13 cellular contexts compared by ENCODE assay signal in the genomic region with DNA sequence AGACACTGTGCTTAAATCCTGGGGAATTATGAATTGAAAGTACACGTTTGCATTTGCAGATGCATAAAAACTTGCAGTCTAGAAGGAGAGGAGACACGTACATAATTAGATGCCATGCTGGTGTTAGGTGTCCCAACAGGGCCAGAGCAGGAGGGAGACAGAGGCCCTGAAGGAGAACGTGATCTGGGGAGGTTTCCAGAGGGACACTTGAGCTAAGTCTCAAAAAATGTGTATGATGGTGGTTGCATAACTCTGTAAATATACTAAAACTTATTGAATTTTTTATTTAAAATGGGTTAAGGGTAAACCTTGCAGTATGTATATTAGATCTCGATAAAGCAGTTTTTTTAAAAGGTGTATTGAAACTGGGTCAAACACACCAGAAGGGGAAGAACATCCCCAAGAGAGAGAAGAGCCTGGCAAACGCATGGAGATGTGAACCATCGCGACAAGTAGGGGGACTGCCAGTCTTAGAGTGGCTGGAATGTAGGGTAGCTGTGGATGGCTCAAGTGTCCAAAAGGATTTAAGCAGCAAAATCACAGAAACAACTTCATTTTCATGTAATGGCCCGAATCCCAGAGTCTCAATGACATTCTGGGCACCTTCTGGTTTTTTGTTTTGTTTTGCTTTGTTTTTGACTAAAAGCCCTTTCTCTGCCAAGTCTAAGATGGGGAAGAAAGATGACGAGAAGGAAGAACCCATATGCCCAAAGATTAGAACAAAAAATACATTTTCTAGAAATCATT. TPM values are rescaled to one million over a fixed set of nuclear protein-coding genes. Genes with fewer than 3 reads are reported as not detected.
A peak's percentile ranks its signal among the peaks of the same experiment; 100 is the strongest.
DNase-seq lines count a peak whose midpoint lies in the region; ATAC-seq, FAIRE-seq and TF ChIP-seq lines count a peak whose summit lies in the region.
"Had no signal": no experiment of that assay in that cellular context is flagged by ENCODE, and none has a peak within 500 bp of the region (broad histone marks: within the 10 kb centered on the region; RNA-seq: fewer than 3 reads in every experiment).

No MANE protein-coding gene starts in this region.

- H3K9me3 Mint-ChIP-seq in Caco-2 (ENCODE audit: unreplicated experiment): no peaks in the 10 kb centered on the region
- H3K9me3 Mint-ChIP-seq: CD8-positive, alpha-beta T cell; IgD-negative memory B cell had no signal

- no peak for ATAC-seq in HG02610 (IDR thresholded peaks at IDR 0.05; ENCODE audit: unreplicated experiment)
- ATAC-seq: CD8-positive, alpha-beta T cell had no signal

- peaks cover 44% of the 10 kb centered on the region for H3K4me1 ChIP-seq in Caco-2
- H3K4me1 ChIP-seq in ascending aorta: peaks cover 11 to 62% of the 10 kb centered on the region in 2 donors
- H3K4me1 ChIP-seq in hepatocyte (ENCODE audit: insufficient read depth): peaks cover 49% of the 10 kb centered on the region
- peaks cover 31% of the 10 kb centered on the region for H3K4me1 ChIP-seq in smooth muscle cell (ENCODE audit: low read depth)

- peaks cover 26% of the 10 kb centered on the region for H3K36me3 Mint-ChIP-seq in Caco-2 (ENCODE audit: insufficient read depth, unreplicated experiment)

- H3K27ac Mint-ChIP-seq in Caco-2 (ENCODE audit: unreplicated experiment): peak overlapping the region; percentile 44
- H3K27ac Mint-ChIP-seq: CD8-positive, alpha-beta T cell had no signal

- intact Hi-C loops in Caco-2 (cut with micrococcal nuclease; ENCODE audit: unreplicated experiment): no loop called here
- intact Hi-C loops in ascending aorta (cut with DNase I): no loop called here

- H3K4me1 Mint-ChIP-seq in Caco-2 (ENCODE audit: low read depth, unreplicated experiment): peaks cover 42% of the 10 kb centered on the region

- WGBS in hepatocyte (ENCODE audit: low lambda C conversion rate, missing lambda C conversion rate): 85% methylated on average over 9 of the region's 9 CpGs
- WGBS in smooth muscle cell (ENCODE audit: low lambda C conversion rate): 72% methylated on average over 9 of the region's 9 CpGs

- H3K9me3 ChIP-seq in Caco-2: no peaks in the 10 kb centered on the region
- H3K9me3 ChIP-seq in ascending aorta: no peaks in the 10 kb centered on the region
- H3K9me3 ChIP-seq in hepatocyte (ENCODE audit: low read depth): no peaks in the 10 kb centered on the region
- no peaks in the 10 kb centered on the region for H3K9me3 ChIP-seq in smooth muscle cell (replicated peaks; ENCODE audit: low read depth)

- peaks cover 18% of the 10 kb centered on the region for H3F3A ChIP-seq in smooth muscle cell (ENCODE audit: low read depth)

- no peaks in the 10 kb centered on the region for H3K9me2 ChIP-seq in hepatocyte (replicated peaks; ENCODE audit: insufficient read depth)

- no peak for TF ChIP-seq CTCF in Caco-2 (IDR thresholded peaks at IDR 0.05; ENCODE audit: insufficient read depth in 1 of 2, low read depth in 1 of 2, low read length in 1 of 2, severe bottlenecking in 1 of 2, unreplicated experiment in 1 of 2)
- no peak for TF ChIP-seq CTCF in ascending aorta (IDR thresholded peaks at IDR 0.05)
- TF ChIP-seq CTCF in hepatocyte (IDR thresholded peaks at IDR 0.05; ENCODE audit: poor library complexity): no peak
- no peak for TF ChIP-seq CTCF in smooth muscle cell (IDR thresholded peaks at IDR 0.05; ENCODE audit: borderline replicate concordance, insufficient read depth, poor library complexity, severe bottlenecking)

- H2AFZ ChIP-seq in hepatocyte (no peak overlapping the region), smooth muscle cell (ENCODE audit: low read depth) (no peak overlapping the region)

- FAIRE-seq in GM12892 (lab: Jason Lieb, UNC): no peak
- FAIRE-seq: islet of Langerhans had no signal

- no peak for TF ChIP-seq POLR2A in GM12892 (IDR thresholded peaks at IDR 0.05; ENCODE audit: low read depth, low read length)

- no peaks in the 10 kb centered on the region; the same call in 1 of the 2 replicates for H3K36me3 ChIP-seq in Caco-2 (ENCODE audit: control insufficient read depth, insufficient read depth, low read length)
- no peaks in the 10 kb centered on the region for H3K36me3 ChIP-seq in ascending aorta
- H3K36me3 ChIP-seq in hepatocyte (replicated peaks; ENCODE audit: insufficient read depth, low read depth): no peaks in the 10 kb centered on the region
- H3K36me3 ChIP-seq in smooth muscle cell (ENCODE audit: low read depth): no peaks in the 10 kb centered on the region

- no peaks in the 10 kb centered on the region for H4K20me1 ChIP-seq in hepatocyte (ENCODE audit: insufficient read depth, poor library complexity, severe bottlenecking)
- H4K20me1 ChIP-seq in smooth muscle cell (ENCODE audit: low read depth): peaks cover 34% of the 10 kb centered on the region

- H3K79me2 ChIP-seq in hepatocyte (peaks cover 49% of the 10 kb centered on the region), smooth muscle cell (ENCODE audit: low read depth) (peaks cover 3% of the 10 kb centered on the region)

- CTCF ChIA-PET in Caco-2 (lab: Charles Lee): no interaction called here

- H3K4me2 ChIP-seq in hepatocyte: no peak overlapping the region
- peak overlapping the region; percentile 59 for H3K4me2 ChIP-seq in smooth muscle cell

- BruUV-seq in Caco-2 (replicated peaks; lab: Mats Ljungman, UMichigan): no TSS peak

- no peak overlapping the region for H3K4me3 Mint-ChIP-seq in Caco-2 (ENCODE audit: unreplicated experiment)
- H3K4me3 Mint-ChIP-seq: CD8-positive, alpha-beta T cell; IgD-negative memory B cell had no signal

- H3K27me3 ChIP-seq in Caco-2 (replicated peaks; ENCODE audit: control insufficient read depth, insufficient read depth, low read length) (no peaks in the 10 kb centered on the region), ascending aorta (no peaks in the 10 kb centered on the region), hepatocyte (no peaks in the 10 kb centered on the region), smooth muscle cell (ENCODE audit: low read depth) (no peaks in the 10 kb centered on the region)

- peak overlapping the region; percentile 45 for H3K9ac ChIP-seq in smooth muscle cell (ENCODE audit: low read depth)

- peak overlapping the region; percentile 82 to 84 for H3K27ac ChIP-seq in ascending aorta
- peak overlapping the region; percentile 91 for H3K27ac ChIP-seq in hepatocyte
- peak overlapping the region; percentile 87 for H3K27ac ChIP-seq in smooth muscle cell (ENCODE audit: low read depth)

- DNase-seq in Caco-2 (no peak), ascending aorta (ENCODE audit: low spot score in 2 of 2) (no peak), hepatocyte (ENCODE audit: low spot score) (no peak), smooth muscle cell (lab: John Stamatoyannopoulos, UW; ENCODE audit: unreplicated experiment) (no peak), NCI-H146 treated with DMSO at 0.1 percent for 48 hours (lab: John Stamatoyannopoulos, UW; ENCODE audit: unreplicated experiment) (no peak), GM12892 (ENCODE audit: insufficient read length) (no peak), NCI-H1694 (lab: John Stamatoyannopoulos, UW) (no peak)
- DNase-seq: CD8-positive, alpha-beta T cell; NCI-H1694 treated with DMSO at 0.1 percent for 48 hours; nucleus accumbens had no signal

- POLR2A ChIA-PET in Caco-2 (lab: Charles Lee): no interaction called here

- no peaks in the 10 kb centered on the region for H3K27me3 Mint-ChIP-seq in Caco-2 (ENCODE audit: insufficient read depth, unreplicated experiment)
- H3K27me3 Mint-ChIP-seq: IgD-negative memory B cell had no signal

- H3K4me3 ChIP-seq in Caco-2 (ENCODE audit: low read depth, low read length) (no peak overlapping the region), ascending aorta (no peak overlapping the region), hepatocyte (no peak overlapping the region), smooth muscle cell (no peak overlapping the region)

RNA-seq across cellular contexts. Expression of a gene that starts 15.3 kb away (rescaled TPM):
- 14.9 and 16.2 TPM in 2 replicates for total RNA-seq in Caco-2 (2022)
- 31.3 TPM for total RNA-seq in ascending aorta
- total RNA-seq in hepatocyte: 26.0 and 31.1 TPM in 2 replicates
- polyA plus RNA-seq in hepatocyte: 21.9 and 22.2 TPM in 2 replicates
- 13.1 and 21.2 TPM in 2 replicates for total RNA-seq in smooth muscle cell
- polyA plus RNA-seq in smooth muscle cell: 10.2 and 17.1 TPM in 2 replicates
- polyA plus RNA-seq in GM12892 (2012; ENCODE audit: missing spikeins): 18.3 TPM
